In genomic region chr14:85566603-85567002, GRCh38 we compare ENCODE assay signal across 14 cellular contexts. TPM values are rescaled to one million over a fixed set of nuclear protein-coding genes. Genes with fewer than 3 reads are reported as not detected.
DNase-seq lines count a peak whose midpoint lies in the region; TF ChIP-seq lines count a peak whose summit lies in the region.
"Had no signal": no experiment of that assay in that cellular context is flagged by ENCODE, and none has a peak within 500 bp of the region (broad histone marks: within the 10 kb centered on the region; RNA-seq: fewer than 3 reads in every experiment).

No MANE protein-coding gene starts in this region.

- POLR2A ChIA-PET in RWPE1 (lab: Yijun Ruan, JAX; ENCODE audit: low non-redundant PET) = no interaction called here

- DNase-seq in EL (peak; percentile 86), RWPE1 (ENCODE audit: low spot score) (peak; percentile 32), esophagus squamous epithelium (lab: John Stamatoyannopoulos, UW) (no peak), progenitor cell of endocrine pancreas (ENCODE audit: low spot score, unreplicated experiment) (no peak), SKM-1 (lab: John Stamatoyannopoulos, UW; ENCODE audit: unreplicated experiment) (no peak), NCI-H1436 treated with DMSO at 0.1 percent for 48 hours (lab: John Stamatoyannopoulos, UW) (no peak), NCI-H345 treated with DMSO at 0.1 percent for 48 hours (lab: John Stamatoyannopoulos, UW; ENCODE audit: unreplicated experiment) (no peak)
- DNase-seq in activated CD4-positive, alpha-beta T cell treated with anti-CD3 and anti-CD28 coated beads for 4 hours = no peak
- DNase-seq: CD4-positive, CD25-positive, alpha-beta regulatory T cell; left cardiac atrium; NCI-H1092; stimulated activated CD4-positive, alpha-beta T cell treated with anti-CD3 and anti-CD28 coated beads, Interleukin-15, amount 100 ng/mL, for 24 hours had no signal

- H3K36me3 ChIP-seq in esophagus squamous epithelium = peaks cover 0 to 8% (median 0%) of the 10 kb centered on the region in 3 donors

- 38 to 41% methylated on average over 3 of the region's 4 CpGs for WGBS in esophagus squamous epithelium, 2 donors

- H3K9me3 Mint-ChIP-seq in progenitor cell of endocrine pancreas (ENCODE audit: low read depth) = peaks cover 7% of the 10 kb centered on the region
- H3K9me3 Mint-ChIP-seq: activated T-helper 17 cell treated with anti-CD3 and anti-CD28 coated beads, Interleukin-2, amount 50 U/mL, for 72 hours had no signal

- H3K27me3 ChIP-seq in esophagus squamous epithelium = no peaks in the 10 kb centered on the region

- peaks cover 30% of the 10 kb centered on the region for H3K4me1 Mint-ChIP-seq in progenitor cell of endocrine pancreas (ENCODE audit: low read depth)
- H3K4me1 Mint-ChIP-seq: activated T-helper 17 cell treated with anti-CD3 and anti-CD28 coated beads, Interleukin-2, amount 50 U/mL, for 72 hours; CD4-positive, CD25-positive, alpha-beta regulatory T cell; central memory CD8-positive, alpha-beta T cell had no signal

- no peak for TF ChIP-seq POLR2A in esophagus squamous epithelium (IDR thresholded peaks at IDR 0.05)

- H3K4me1 ChIP-seq in esophagus squamous epithelium = peaks cover 0 to 9% (median 3%) of the 10 kb centered on the region in 3 donors

- no peak overlapping the region for H3K4me3 ChIP-seq in esophagus squamous epithelium

- H3K9me3 ChIP-seq in esophagus squamous epithelium = no peaks in the 10 kb centered on the region

- no peak overlapping the region for H3K27ac ChIP-seq in RWPE1
- peak overlapping the region in 3 of 4 donors; percentile 16 to 67 (median 33) for H3K27ac ChIP-seq in esophagus squamous epithelium

- CTCF ChIA-PET in RWPE1 (lab: Yijun Ruan, JAX) = interaction anchor here (0.6 kb wide), 1 partner anchor 612 kb away, joined by 4 read pairs; no protein-coding TSS in a partner anchor

- peak overlapping the region; percentile 16 for H3K27ac Mint-ChIP-seq in progenitor cell of endocrine pancreas
- H3K27ac Mint-ChIP-seq: activated T-helper 17 cell treated with anti-CD3 and anti-CD28 coated beads, Interleukin-2, amount 50 U/mL, for 72 hours; CD4-positive, CD25-positive, alpha-beta regulatory T cell had no signal

- no peaks in the 10 kb centered on the region for H3K27me3 Mint-ChIP-seq in progenitor cell of endocrine pancreas
- H3K27me3 Mint-ChIP-seq: activated T-helper 17 cell treated with anti-CD3 and anti-CD28 coated beads, Interleukin-2, amount 50 U/mL, for 72 hours; CD4-positive, CD25-positive, alpha-beta regulatory T cell; central memory CD8-positive, alpha-beta T cell had no signal

- peaks cover 44% of the 10 kb centered on the region for H3K36me3 Mint-ChIP-seq in progenitor cell of endocrine pancreas (ENCODE audit: insufficient read depth)
- H3K36me3 Mint-ChIP-seq: CD4-positive, CD25-positive, alpha-beta regulatory T cell had no signal

- H3K4me3 Mint-ChIP-seq in progenitor cell of endocrine pancreas (ENCODE audit: low read depth) = no peak overlapping the region
- H3K4me3 Mint-ChIP-seq: activated T-helper 17 cell treated with anti-CD3 and anti-CD28 coated beads, Interleukin-2, amount 50 U/mL, for 72 hours; CD4-positive, CD25-positive, alpha-beta regulatory T cell; central memory CD8-positive, alpha-beta T cell had no signal

- no peak for TF ChIP-seq CTCF in RWPE1 (conservative IDR thresholded peaks at IDR 0.05; ENCODE audit: low read depth)
- TF ChIP-seq CTCF in esophagus squamous epithelium (IDR thresholded peaks at IDR 0.05) = no peak
- no peak for TF ChIP-seq CTCF in progenitor cell of endocrine pancreas (IDR thresholded peaks at IDR 0.05; ENCODE audit: unreplicated experiment)

- intact Hi-C loops in esophagus squamous epithelium (cut with DNase I) = no loop called here

RNA-seq across cellular contexts. Expression of gene FLRT2, which starts 36.7 kb away (rescaled TPM):
- 1 to 10 TPM in 3 of 4 donors, under 1 TPM in 1; 0.61 to 8.4 (median 6.4) TPM for total RNA-seq in esophagus squamous epithelium
- 312 and 318 TPM in 2 replicates for total RNA-seq in progenitor cell of endocrine pancreas
- total RNA-seq: activated T-helper 17 cell treated with anti-CD3 and anti-CD28 coated beads, Interleukin-2, amount 50 U/mL, for 72 hours; CD4-positive, CD25-positive, alpha-beta regulatory T cell had no signal

Comparison
In these comparisons a context has a peak if more than half of its experiments do, and no peak if none do; other contexts are left out.
1. DNase-seq: peak in EL (single experiment) and RWPE1 (single experiment); none in esophagus squamous epithelium (single experiment), progenitor cell of endocrine pancreas (single experiment), activated CD4-positive, alpha-beta T cell treated with anti-CD3 and anti-CD28 coated beads for 4 hours (0 of 2), SKM-1 (single experiment), NCI-H1436 treated with DMSO at 0.1 percent for 48 hours (single experiment) and NCI-H345 treated with DMSO at 0.1 percent for 48 hours (single experiment).
2. RNA of gene FLRT2, which starts 36.7 kb away (total RNA-seq): 312 to 318 TPM in progenitor cell of endocrine pancreas; 0.61 to 8.4 TPM in esophagus squamous epithelium; every median in the first group is over 10 times any median in the second.